8 cellular contexts compared by ENCODE assay signal in the genomic region with DNA sequence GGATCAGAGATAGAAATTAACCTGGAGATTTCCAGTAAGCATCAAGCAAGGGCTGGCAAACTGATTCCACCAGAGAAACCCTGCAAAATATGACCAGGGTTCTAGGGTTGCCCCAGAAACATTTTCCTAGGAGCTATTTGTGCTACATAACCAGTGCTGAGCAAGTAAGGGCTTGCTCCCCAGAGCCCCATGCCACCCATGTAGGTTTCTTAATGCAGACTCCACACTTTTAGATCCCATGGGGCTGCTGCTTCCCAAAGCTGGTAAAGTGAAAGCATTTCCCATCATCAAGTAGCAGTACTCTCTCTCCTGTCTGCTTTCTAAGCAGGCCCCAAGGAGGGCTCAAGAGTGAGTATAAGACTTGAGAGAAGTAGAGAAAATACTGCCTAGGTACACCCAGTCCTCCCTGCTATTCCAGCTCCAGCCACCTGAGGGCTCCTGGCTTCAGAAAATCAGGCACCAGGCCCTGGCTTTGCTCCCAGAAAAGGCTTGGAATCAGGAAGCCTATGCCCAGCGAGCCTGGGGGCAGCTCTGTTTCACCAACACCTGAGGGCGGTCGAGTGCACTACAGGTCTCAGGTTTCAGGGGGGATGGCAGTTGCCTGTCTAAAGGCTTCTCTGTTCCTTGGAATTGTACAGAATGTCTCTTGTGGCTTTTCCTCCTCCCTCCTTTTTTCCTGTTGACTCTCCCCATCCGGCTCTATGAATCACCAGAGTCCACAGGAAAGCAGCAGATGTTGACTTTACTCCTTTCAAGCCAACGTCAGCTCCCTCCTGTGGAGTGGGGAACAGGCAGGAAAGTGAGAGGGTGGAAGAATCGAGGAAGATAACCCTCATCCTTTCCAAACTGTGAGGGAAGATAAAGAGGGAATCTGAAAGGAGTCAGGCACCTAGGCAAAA. TPM values are rescaled to one million over a fixed set of nuclear protein-coding genes. Genes with fewer than 3 reads are reported as not detected.
DNase-seq lines count a peak whose midpoint lies in the region; ATAC-seq lines count a peak whose summit lies in the region.

No MANE protein-coding gene starts in this region.

- no peak overlapping the region for H3K9ac ChIP-seq in HUES48 (ENCODE audit: low read depth, low read length)
- peak overlapping the region; percentile 45 for H3K9ac ChIP-seq in NT2/D1 (ENCODE audit: insufficient read length, low read depth)

- H3K36me3 ChIP-seq in HUES48 (ENCODE audit: control insufficient read depth, insufficient read depth, low read length) = no peaks in the 10 kb centered on the region
- no peaks in the 10 kb centered on the region for H3K36me3 ChIP-seq in NT2/D1 (ENCODE audit: insufficient read depth, insufficient read length, low read length)
- H3K36me3 ChIP-seq in mesodermal cell (ENCODE audit: control insufficient read depth, insufficient read depth, low read length) = no peaks in the 10 kb centered on the region

- peak overlapping the region; percentile 42 for H3K4me3 ChIP-seq in HUES48 (ENCODE audit: low read depth, low read length)
- H3K4me3 ChIP-seq in NT2/D1 (ENCODE audit: insufficient read length, low read depth) = no peak overlapping the region
- H3K4me3 ChIP-seq in mesodermal cell (ENCODE audit: extremely low read depth, insufficient read depth, low read length, poor library complexity, severe bottlenecking) = no peak overlapping the region

- H3K9me3 ChIP-seq in HUES48 (ENCODE audit: control insufficient read depth, insufficient read depth, low read length) = no peaks in the 10 kb centered on the region
- H3K9me3 ChIP-seq in NT2/D1 (ENCODE audit: insufficient read depth, low read length) = no peaks in the 10 kb centered on the region
- no peaks in the 10 kb centered on the region for H3K9me3 ChIP-seq in mesodermal cell (ENCODE audit: control insufficient read depth, low read length)

- no peak for ATAC-seq in HG03095 (IDR thresholded peaks at IDR 0.05; ENCODE audit: unreplicated experiment)

- in situ Hi-C loops in Caki2 (cut with HindIII; ENCODE audit: low pct_unique_long_range_greater_than_20kb, low sequenced_read_pairs) = no loop called here

- H3K27ac ChIP-seq in HUES48 (ENCODE audit: low read depth, low read length) (peak overlapping the region; percentile 69), epithelial cell of prostate (peak overlapping the region; percentile 86), mesodermal cell (ENCODE audit: low read depth, low read length, severe bottlenecking) (peak overlapping the region; percentile 90)

- peak; percentile 99 for DNase-seq in Caki2 (ENCODE audit: low read depth)
- DNase-seq in NT2/D1 (ENCODE audit: low read depth, low spot score) = peak; percentile 99
- peak; percentile 37 for DNase-seq in activated T-cell treated with anti-CD3 and anti-CD28 coated beads for 4 hours
- peak; percentile 91 for DNase-seq in epithelial cell of prostate (ENCODE audit: low read depth, low spot score)
- peak; percentile 17 to 42 for DNase-seq in stimulated activated CD8-positive, alpha-beta memory T cell treated with anti-CD3 and anti-CD28 coated beads, Interleukin-2, amount 100 ng/mL, for 48 hours (ENCODE audit: low read depth in 2 of 2)

- 0% methylated on average over 3 to 4 of the region's 6 CpGs for WGBS in mesodermal cell (ENCODE audit: insufficient coverage in 2 of 2), 2 experiments

- H3K27me3 ChIP-seq in HUES48 (ENCODE audit: control insufficient read depth, insufficient read depth, low read length) (no peaks in the 10 kb centered on the region), NT2/D1 (ENCODE audit: insufficient read depth, insufficient read length) (no peaks in the 10 kb centered on the region)

- H3K4me1 ChIP-seq in HUES48 (ENCODE audit: control insufficient read depth, insufficient read depth, low read length) (peaks cover 12% of the 10 kb centered on the region; the same call in 1 of the 2 replicates), NT2/D1 (ENCODE audit: insufficient read depth, insufficient read length) (peaks cover 1% of the 10 kb centered on the region), mesodermal cell (ENCODE audit: control insufficient read depth, insufficient read depth, low read length, poor library complexity, severe bottlenecking) (peaks cover 25% of the 10 kb centered on the region)

RNA-seq across cellular contexts. Expression of gene ANKRD35, which starts 6.2 kb away (rescaled TPM):
- total RNA-seq in Caki2 (2014; rRNA removed; shearing (Covaris generic); ENCODE audit: low replicate concordance) = not detected in 2 replicates
- polyA plus RNA-seq in mesodermal cell (2013, experiment 1 of 2) = 0.22 TPM
- polyA plus RNA-seq in mesodermal cell (2013, experiment 2 of 2) = 0.15 TPM

RNA-seq across cellular contexts. Expression of gene ITGA10, which starts 18.0 kb away (rescaled TPM):
- not detected in 2 replicates for total RNA-seq in Caki2 (2014; rRNA removed; shearing (Covaris generic); ENCODE audit: low replicate concordance)
- 7.4 TPM for polyA plus RNA-seq in mesodermal cell (2013, experiment 1 of 2)
- polyA plus RNA-seq in mesodermal cell (2013, experiment 2 of 2) = 5.8 TPM

RNA-seq across cellular contexts. Expression of gene PEX11B, which starts 26.7 kb away (rescaled TPM):
- total RNA-seq in Caki2 (2014; rRNA removed; shearing (Covaris generic); ENCODE audit: low replicate concordance) = 23.9 and 36.0 TPM in 2 replicates
- 24.0 TPM for polyA plus RNA-seq in mesodermal cell (2013, experiment 1 of 2)
- polyA plus RNA-seq in mesodermal cell (2013, experiment 2 of 2) = 23.8 TPM

RNA-seq across cellular contexts. Expression of gene PIAS3, which starts 33.0 kb away (rescaled TPM):
- 5.0 and 8.1 TPM in 2 replicates for total RNA-seq in Caki2 (2014; rRNA removed; shearing (Covaris generic); ENCODE audit: low replicate concordance)
- 48.8 TPM for polyA plus RNA-seq in mesodermal cell (2013, experiment 1 of 2)
- polyA plus RNA-seq in mesodermal cell (2013, experiment 2 of 2) = 43.4 TPM

RNA-seq across cellular contexts. Expression of gene RBM8A, which starts 35.4 kb away (rescaled TPM):
- 65.6 and 82.0 TPM in 2 replicates for total RNA-seq in Caki2 (2014; rRNA removed; shearing (Covaris generic); ENCODE audit: low replicate concordance)
- 161 TPM for polyA plus RNA-seq in mesodermal cell (2013, experiment 1 of 2)
- 144 TPM for polyA plus RNA-seq in mesodermal cell (2013, experiment 2 of 2)

Comparison
In these comparisons a context has a peak if more than half of its experiments do, and no peak if none do; other contexts are left out.
1. DNase-seq: peak in every context shown above with its lines; median percentile 99 in Caki2; 99 in NT2/D1; 91 in epithelial cell of prostate; 37 in activated T-cell treated with anti-CD3 and anti-CD28 coated beads for 4 hours; 30 in stimulated activated CD8-positive, alpha-beta memory T cell treated with anti-CD3 and anti-CD28 coated beads, Interleukin-2, amount 100 ng/mL, for 48 hours.